In genomic region chr11:65572356-65573043, GRCh38 we compare ENCODE assay signal across 1 cellular context.
A peak's percentile ranks its signal among the peaks of the same experiment; 100 is the strongest.
TF ChIP-seq lines count a peak whose summit lies in the region.

Gene FAM89B (plus strand): TSS chr11:65572538. CDS start chr11:65572670, 132 bp downstream.

TF ChIP-seq in GM12878, 131 proteins besides CTCF, POLR2A, EP300 and RAD21 (continued from another document and continues in another):
- TF ChIP-seq REST (IDR thresholded peaks at IDR 0.05; ENCODE audit: low read depth, low read length) = no peak
- no peak for TF ChIP-seq MTA2 (IDR thresholded peaks at IDR 0.05; ENCODE audit: low read depth)
- TF ChIP-seq IRF5 (IDR thresholded peaks at IDR 0.05; ENCODE audit: borderline replicate concordance) = no peak
- no peak for TF ChIP-seq MTA3 (IDR thresholded peaks at IDR 0.05; ENCODE audit: borderline replicate concordance, low read length)
- TF ChIP-seq KLF5 (IDR thresholded peaks at IDR 0.05; ENCODE audit: partially characterized antibody) = no peak
- peak; percentile 34; the same call in 1 of the 2 replicates for TF ChIP-seq NR2F1 (conservative IDR thresholded peaks at IDR 0.05)
- peak; percentile 77 for TF ChIP-seq NKRF (conservative IDR thresholded peaks at IDR 0.05)
- TF ChIP-seq NFIC (IDR thresholded peaks at IDR 0.05; ENCODE audit: low read depth, low read length) = no peak
- 0 out of 4 replicates have a peak, but pooled peaks of 1 of the 2 experiments have one; percentile 4 for TF ChIP-seq IKZF2 (IDR thresholded peaks at IDR 0.05)
- peak; percentile 92 for TF ChIP-seq LARP7 (IDR thresholded peaks at IDR 0.05)
- no peak for TF ChIP-seq E4F1 (IDR thresholded peaks at IDR 0.05; ENCODE audit: borderline replicate concordance, partially characterized antibody)
- no peak for TF ChIP-seq ZNF274 (IDR thresholded peaks at IDR 0.05; ENCODE audit: insufficient read depth, insufficient read length)
- TF ChIP-seq CREM (IDR thresholded peaks at IDR 0.05; ENCODE audit: low read depth) = no peak
- no peak for TF ChIP-seq HDAC2 (IDR thresholded peaks at IDR 0.05)
- no peak for TF ChIP-seq IRF3 (IDR thresholded peaks at IDR 0.05)
- TF ChIP-seq MLLT1 (IDR thresholded peaks at IDR 0.05) = no peak
- no peak for TF ChIP-seq CBX5 (IDR thresholded peaks at IDR 0.05; ENCODE audit: low read depth)
- no peak for TF ChIP-seq ATF2 (IDR thresholded peaks at IDR 0.05; ENCODE audit: low read length)
- TF ChIP-seq RCOR1 (conservative IDR thresholded peaks at IDR 0.05; ENCODE audit: low read depth, low read length) = no peak
- no peak for TF ChIP-seq ZBTB40 (IDR thresholded peaks at IDR 0.05; ENCODE audit: borderline replicate concordance)
- no peak for TF ChIP-seq GABPA (IDR thresholded peaks at IDR 0.05; ENCODE audit: low read depth)
- no peak for TF ChIP-seq CHD1 (IDR thresholded peaks at IDR 0.05; ENCODE audit: low read depth, low read length)
- TF ChIP-seq BRCA1 (IDR thresholded peaks at IDR 0.05; ENCODE audit: low read depth, low read length) = no peak
- TF ChIP-seq NRF1 (conservative IDR thresholded peaks at IDR 0.05; ENCODE audit: low read depth, low read length) = no peak
- TF ChIP-seq TBL1XR1 (IDR thresholded peaks at IDR 0.05; ENCODE audit: low read depth, low read length) = no peak
- TF ChIP-seq SMAD1 (IDR thresholded peaks at IDR 0.05; ENCODE audit: low read depth, partially characterized antibody) = no peak
- no peak for TF ChIP-seq HCFC1 (IDR thresholded peaks at IDR 0.05; ENCODE audit: low read length)
- TF ChIP-seq RELA (IDR thresholded peaks at IDR 0.05; ENCODE audit: borderline replicate concordance, partially characterized antibody) = no peak
- TF ChIP-seq CHD2 (IDR thresholded peaks at IDR 0.05; ENCODE audit: borderline replicate concordance, low read depth, low read length) = peak; percentile 63; the same call in 1 of the 2 replicates
- TF ChIP-seq WRNIP1 (IDR thresholded peaks at IDR 0.05; ENCODE audit: borderline replicate concordance, low read depth, low read length) = no peak
- no peak for TF ChIP-seq TARDBP (IDR thresholded peaks at IDR 0.05; ENCODE audit: borderline replicate concordance)
- 0 out of 2 replicates have a peak, but pooled peaks have one; percentile 4 for TF ChIP-seq ZBTB11 (CRISPR knock-in tag; IDR thresholded peaks at IDR 0.05)
- TF ChIP-seq RELB (IDR thresholded peaks at IDR 0.05; ENCODE audit: low read depth) = peak; percentile 67; the same call in 1 of the 2 replicates
